8 cellular contexts compared by ENCODE assay signal in the genomic region with DNA sequence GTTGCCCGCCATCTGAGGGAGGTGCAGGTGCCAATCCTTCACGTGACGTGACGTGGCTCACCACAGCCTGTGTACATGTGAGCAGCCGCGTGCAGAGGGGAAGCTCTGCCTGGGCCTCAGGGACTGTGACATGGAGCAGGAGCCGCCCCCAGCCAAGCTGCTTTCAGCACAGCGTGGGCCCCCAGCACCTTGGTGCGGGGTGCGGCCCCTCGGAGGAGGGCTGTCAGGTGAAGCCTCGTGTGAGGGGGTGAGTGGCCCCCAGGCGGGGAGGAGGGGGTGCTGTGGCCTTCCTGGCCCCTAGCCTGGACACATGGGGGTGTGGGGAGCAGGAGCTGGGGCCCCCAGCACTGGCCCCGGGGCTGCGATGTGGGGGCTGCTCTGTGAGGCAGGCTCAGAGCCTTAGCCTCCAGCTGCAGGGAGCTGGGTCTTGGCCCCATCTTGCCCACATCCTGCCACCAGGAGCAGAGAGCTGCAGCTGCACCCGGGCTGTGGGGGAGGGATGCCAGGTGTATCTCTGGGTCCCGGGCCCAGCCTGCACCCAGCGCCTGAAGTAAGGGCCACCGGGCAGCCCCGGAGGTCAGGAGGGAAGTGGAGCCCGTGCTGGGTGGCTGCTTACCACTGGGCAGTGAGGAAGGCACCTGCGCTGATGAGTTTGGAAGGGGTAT. TPM values are rescaled to one million over a fixed set of nuclear protein-coding genes. Genes with fewer than 3 reads are reported as not detected.
DNase-seq lines count a peak whose midpoint lies in the region; ATAC-seq, FAIRE-seq and TF ChIP-seq lines count a peak whose summit lies in the region.

A gene (plus strand): TSS at position 100 of the 665 bp plus-strand sequence. CDS start 5,806 bp downstream, outside the sequence.

- H3F3A ChIP-seq in DOHH2 (ENCODE audit: control insufficient read depth, insufficient read depth): peaks cover 17% of the 10 kb centered on the region

- DNase-seq in RPMI8226 (peak; percentile 94), suprapubic skin (ENCODE audit: low spot score in 2 of 2) (no peak), frontal cortex (ENCODE audit: low spot score in 2 of 2) (no peak), AG08395 (ENCODE audit: low spot score) (no peak)

- no peak within 1 kb of the TSS for H3K9ac ChIP-seq in skeletal muscle tissue (ENCODE audit: low read depth in 1 of 3, low read length in 3 of 3)

- no peaks in the 10 kb centered on the region for H3K9me3 Mint-ChIP-seq in activated naive CD4-positive, alpha-beta T cell treated with anti-CD3 and anti-CD28 coated beads, Interleukin-2, amount 50 U/mL, for 24 hours

- peaks cover 65% of the 10 kb centered on the region for H3K4me1 Mint-ChIP-seq in activated naive CD4-positive, alpha-beta T cell treated with anti-CD3 and anti-CD28 coated beads, Interleukin-2, amount 50 U/mL, for 24 hours

- H3K36me3 ChIP-seq in DOHH2 (ENCODE audit: control insufficient read depth, low read length) (peaks cover 22% of the 10 kb centered on the region), skeletal muscle tissue (ENCODE audit: control insufficient read depth in 3 of 3, insufficient read depth in 3 of 3, low read length in 3 of 3) (no peaks in the 10 kb centered on the region), suprapubic skin (no peaks in the 10 kb centered on the region)

- H4K20me1 ChIP-seq in DOHH2 (ENCODE audit: control insufficient read depth, insufficient read depth, low read depth, low read length): no peaks in the 10 kb centered on the region

- no peak for FAIRE-seq in frontal cortex (lab: Jason Lieb, UNC)

- 47% methylated on average over 12 of the region's 22 CpGs for WGBS in suprapubic skin

- peaks cover 7% of the 10 kb centered on the region for H3K36me3 Mint-ChIP-seq in activated naive CD4-positive, alpha-beta T cell treated with anti-CD3 and anti-CD28 coated beads, Interleukin-2, amount 50 U/mL, for 24 hours

- H3K9me2 ChIP-seq in DOHH2 (replicated peaks; ENCODE audit: control insufficient read depth, low read length): no peaks in the 10 kb centered on the region

- peak within 1 kb of the TSS; percentile 79 for H3K4me3 ChIP-seq in DOHH2 (ENCODE audit: low read length)
- no peak within 1 kb of the TSS for H3K4me3 ChIP-seq in skeletal muscle tissue (ENCODE audit: low read length in 3 of 3)
- H3K4me3 ChIP-seq in suprapubic skin: no peak within 1 kb of the TSS

- TF ChIP-seq CTCF in DOHH2 (IDR thresholded peaks at IDR 0.05; ENCODE audit: low read depth, low read length, poor library complexity, severe bottlenecking): no peak
- no peak for TF ChIP-seq CTCF in suprapubic skin (IDR thresholded peaks at IDR 0.05)

- TF ChIP-seq EP300 in suprapubic skin (IDR thresholded peaks at IDR 0.05): no peak

- H3K27ac ChIP-seq in DOHH2 (ENCODE audit: low read depth, low read length): peak within 1 kb of the TSS; percentile 98
- H3K27ac ChIP-seq in skeletal muscle tissue (ENCODE audit: low read depth, low read length): no peak within 1 kb of the TSS
- no peak within 1 kb of the TSS for H3K27ac ChIP-seq in suprapubic skin

- peak within 1 kb of the TSS; percentile 99 for H3K27ac Mint-ChIP-seq in activated naive CD4-positive, alpha-beta T cell treated with anti-CD3 and anti-CD28 coated beads, Interleukin-2, amount 50 U/mL, for 24 hours

- ATAC-seq in GM21723 (IDR thresholded peaks at IDR 0.05; ENCODE audit: unreplicated experiment): peak; percentile 52

- peak within 1 kb of the TSS; percentile 100 for H3K4me3 Mint-ChIP-seq in activated naive CD4-positive, alpha-beta T cell treated with anti-CD3 and anti-CD28 coated beads, Interleukin-2, amount 50 U/mL, for 24 hours

- H3K9me3 ChIP-seq in DOHH2 (ENCODE audit: control insufficient read depth, insufficient read depth, low read length) (no peaks in the 10 kb centered on the region), skeletal muscle tissue (ENCODE audit: control insufficient read depth in 3 of 3, low read length in 3 of 3) (no peaks in the 10 kb centered on the region), suprapubic skin (no peaks in the 10 kb centered on the region)

- peaks cover 85% of the 10 kb centered on the region for H3K4me1 ChIP-seq in DOHH2 (ENCODE audit: control insufficient read depth, low read length)
- peaks cover 8 to 31% (median 23%) of the 10 kb centered on the region in 3 donors for H3K4me1 ChIP-seq in skeletal muscle tissue (ENCODE audit: control insufficient read depth in 3 of 3, insufficient read depth in 3 of 3, low read length in 3 of 3)
- peaks cover 34% of the 10 kb centered on the region for H3K4me1 ChIP-seq in suprapubic skin

- TF ChIP-seq POLR2A in suprapubic skin (IDR thresholded peaks at IDR 0.05): no peak

- H3K27me3 ChIP-seq in DOHH2 (ENCODE audit: control insufficient read depth, low read length) (no peaks in the 10 kb centered on the region), skeletal muscle tissue (ENCODE audit: control insufficient read depth in 3 of 3, insufficient read depth in 3 of 3, low read length in 3 of 3) (peaks cover 0 to 10% (median 7%) of the 10 kb centered on the region in 3 donors), suprapubic skin (peaks cover 43% of the 10 kb centered on the region)

- peak within 1 kb of the TSS; percentile 96 for H3K4me2 ChIP-seq in DOHH2 (ENCODE audit: low read length)

- H3K79me2 ChIP-seq in DOHH2 (ENCODE audit: control insufficient read depth, low read length): peaks cover 78% of the 10 kb centered on the region

- H3K27me3 Mint-ChIP-seq in activated naive CD4-positive, alpha-beta T cell treated with anti-CD3 and anti-CD28 coated beads, Interleukin-2, amount 50 U/mL, for 24 hours: no peaks in the 10 kb centered on the region

RNA-seq across cellular contexts. Expression of the gene that starts here (rescaled TPM):
- total RNA-seq in skeletal muscle tissue (10.4 TPM), suprapubic skin (1 to 10 TPM; 2.2 to 5.1 (median 3.4) TPM), frontal cortex (6.5 TPM)
